ENCODE assay signal across 31 cellular contexts in genomic region chr6:155414049-155414448, GRCh38. TPM values are rescaled to one million over a fixed set of nuclear protein-coding genes. Genes with fewer than 3 reads are reported as not detected.
"Had no signal": no experiment of that assay in that cellular context is flagged by ENCODE, and none has a peak within 500 bp of the region (broad histone marks: within the 10 kb centered on the region; RNA-seq: fewer than 3 reads in every experiment).

No MANE protein-coding gene starts in this region.

- H3K27ac ChIP-seq: left ventricle myocardium inferior, ovary, sigmoid colon, spleen, stomach, testis, thyroid gland, transverse colon, upper lobe of left lung, vagina had no signal

- ATAC-seq: natural killer cell; right cardiac atrium; stimulated activated memory B cell treated with anti-CD40 and anti-IgM and Interleukin-4, amounts not matched to agents 10 μg/mL and 1 μg/mL and 100 μg/mL, for 72 hours; stimulated activated naive CD8-positive, alpha-beta T cell treated with anti-CD3 and anti-CD28 coated beads, Interleukin-15, Interleukin-2, amounts not matched to agents 100 U/mL and 50 U/mL, for 24 hours had no signal

- H3K36me3 ChIP-seq: left ventricle myocardium inferior, ovary, sigmoid colon, spleen, stomach, thyroid gland, transverse colon, upper lobe of left lung, vagina had no signal

- H3K9me3 Mint-ChIP-seq: mesothelial cell of epicardium; naive B cell; natural killer cell; nephron progenitor cell; stimulated activated memory B cell treated with anti-CD40 and anti-IgM and Interleukin-4, amounts not matched to agents 10 μg/mL and 1 μg/mL and 100 μg/mL, for 72 hours had no signal

- H3K4me3 ChIP-seq: left ventricle myocardium inferior, lung, ovary, sigmoid colon, spleen, stomach, testis, thyroid gland, transverse colon, upper lobe of left lung, vagina had no signal

- H3K9me3 ChIP-seq: left ventricle myocardium inferior, ovary, sigmoid colon, spleen, stomach, testis, thyroid gland, transverse colon, upper lobe of left lung, vagina had no signal

- H3K36me3 Mint-ChIP-seq: mesothelial cell of epicardium; naive B cell; natural killer cell; stimulated activated memory B cell treated with anti-CD40 and anti-IgM and Interleukin-4, amounts not matched to agents 10 μg/mL and 1 μg/mL and 100 μg/mL, for 72 hours had no signal

- H3K4me1 ChIP-seq: thyroid gland had no signal

- H3K27me3 ChIP-seq: ovary, sigmoid colon, spleen, stomach, testis, thyroid gland, transverse colon, upper lobe of left lung, vagina had no signal

- DNase-seq: islet precursor cell; left ventricle myocardium inferior; mesendoderm; naive B cell; natural killer cell; nephron progenitor cell; ovary; retina; right cardiac atrium; sigmoid colon; small intestine; spleen; stimulated activated CD4-positive, alpha-beta T cell treated with anti-CD3 and anti-CD28 coated beads, Interleukin-1b, Interleukin-23, amount 100 ng/mL, for 48 hours; stimulated activated CD4-positive, alpha-beta T cell treated with anti-CD3 and anti-CD28 coated beads, Interleukin-2, amount 100 ng/mL, for 48 hours; stimulated activated CD4-positive, alpha-beta T cell treated with anti-CD3 and anti-CD28 coated beads, Interleukin-4, amount 100 ng/mL, for 4 hours; stimulated activated CD8-positive, alpha-beta memory T cell treated with anti-CD3 and anti-CD28 coated beads, Interleukin-4, amount 100 ng/mL, for 48 hours; stimulated activated naive CD8-positive, alpha-beta T cell treated with anti-CD3 and anti-CD28 coated beads, Interleukin-15, Interleukin-2, amounts not matched to agents 100 U/mL and 50 U/mL, for 24 hours; stomach; testis; thyroid gland; transverse colon; upper lobe of left lung had no signal

- H3K27me3 Mint-ChIP-seq: naive B cell; progenitor cell of endocrine pancreas; stimulated activated memory B cell treated with anti-CD40 and anti-IgM and Interleukin-4, amounts not matched to agents 10 μg/mL and 1 μg/mL and 100 μg/mL, for 72 hours had no signal

- FAIRE-seq: small intestine had no signal

- H3K4me3 Mint-ChIP-seq: mesothelial cell of epicardium; naive B cell; natural killer cell; nephron progenitor cell; stimulated activated memory B cell treated with anti-CD40 and anti-IgM and Interleukin-4, amounts not matched to agents 10 μg/mL and 1 μg/mL and 100 μg/mL, for 72 hours had no signal

- H3K27ac Mint-ChIP-seq: mesothelial cell of epicardium; natural killer cell; nephron progenitor cell; progenitor cell of endocrine pancreas; stimulated activated memory B cell treated with anti-CD40 and anti-IgM and Interleukin-4, amounts not matched to agents 10 μg/mL and 1 μg/mL and 100 μg/mL, for 72 hours had no signal

RNA-seq across cellular contexts. Expression of gene NOX3, which starts 41.6 kb away (rescaled TPM):
- total RNA-seq: left ventricle myocardium inferior, lower leg skin, lung, mesothelial cell of epicardium, mononuclear cell, natural killer cell, omental fat pad, ovary, progenitor cell of endocrine pancreas, right cardiac atrium, sigmoid colon, spleen, stomach, testis, thyroid gland, transverse colon, upper lobe of left lung, urinary bladder, vagina had no signal
- polyA plus RNA-seq: lung, ovary, right cardiac atrium, sigmoid colon, small intestine, stomach, urinary bladder had no signal
